In genomic region chr9:74951725-74952151, GRCh38 we compare ENCODE assay signal across 8 cellular contexts. TPM values are rescaled to one million over a fixed set of nuclear protein-coding genes. Genes with fewer than 3 reads are reported as not detected.
DNase-seq lines count a peak whose midpoint lies in the region; ATAC-seq and TF ChIP-seq lines count a peak whose summit lies in the region.

No MANE protein-coding gene starts in this region.

- peaks cover 14% of the 10 kb centered on the region for H3K4me1 Mint-ChIP-seq in activated T-cell treated with anti-CD3 and anti-CD28 coated beads, Interleukin-2, amount 50 U/mL, for 4 hours (ENCODE audit: low read depth)
- peaks cover 14 to 30% (median 20%) of the 10 kb centered on the region in 3 donors for H3K4me1 Mint-ChIP-seq in naive B cell

- no peaks in the 10 kb centered on the region for H3K9me3 ChIP-seq in esophagus squamous epithelium
- no peaks in the 10 kb centered on the region for H3K9me3 ChIP-seq in stomach smooth muscle (ENCODE audit: control insufficient read depth in 2 of 2, low read length in 2 of 2)

- 1% methylated on average over 19 to 28 of the region's 30 CpGs for WGBS in esophagus squamous epithelium, 2 donors

- peak overlapping the region; percentile 88 to 94 for H3K9ac ChIP-seq in stomach smooth muscle (ENCODE audit: low read length in 2 of 2)

- peaks cover 0 to 41% (median 4%) of the 10 kb centered on the region in 3 donors for H3K4me1 ChIP-seq in esophagus squamous epithelium
- H3K4me1 ChIP-seq in stomach smooth muscle (ENCODE audit: control insufficient read depth, insufficient read depth, low read length): peaks cover 3% of the 10 kb centered on the region

- intact Hi-C loops in esophagus squamous epithelium (cut with DNase I): no loop called here

- peak overlapping the region; percentile 90 to 97 (median 96) for H3K27ac Mint-ChIP-seq in naive B cell

- H3K4me3 ChIP-seq in esophagus squamous epithelium: peak overlapping the region; percentile 70 to 95 (median 82)
- H3K4me3 ChIP-seq in stomach smooth muscle (ENCODE audit: low read length in 2 of 2): peak overlapping the region; percentile 72 to 93

- no peaks in the 10 kb centered on the region for H3K9me3 Mint-ChIP-seq in activated T-cell treated with anti-CD3 and anti-CD28 coated beads, Interleukin-2, amount 50 U/mL, for 4 hours
- H3K9me3 Mint-ChIP-seq in naive B cell: no peaks in the 10 kb centered on the region

- peak; percentile 44 for DNase-seq in NCI-H2171 treated with DMSO at 0.1 percent for 48 hours (lab: John Stamatoyannopoulos, UW)
- DNase-seq in NCI-H2171 (lab: John Stamatoyannopoulos, UW): no peak
- DNase-seq in NCI-H748 (lab: John Stamatoyannopoulos, UW; ENCODE audit: unreplicated experiment): peak; percentile 60
- DNase-seq in activated T-cell treated with anti-CD3 and anti-CD28 coated beads, Interleukin-2, amount 50 U/mL, for 4 hours: peak; percentile 33
- DNase-seq in esophagus squamous epithelium (lab: John Stamatoyannopoulos, UW): peak; percentile 35
- peak; percentile 51 for DNase-seq in naive B cell

- H3K27me3 Mint-ChIP-seq in activated T-cell treated with anti-CD3 and anti-CD28 coated beads, Interleukin-2, amount 50 U/mL, for 4 hours (ENCODE audit: low read depth): no peaks in the 10 kb centered on the region
- no peaks in the 10 kb centered on the region for H3K27me3 Mint-ChIP-seq in naive B cell

- peak; percentile 36 for ATAC-seq in HG02973 (IDR thresholded peaks at IDR 0.05; ENCODE audit: unreplicated experiment)
- peak; percentile 42 to 46 for ATAC-seq in activated T-cell treated with anti-CD3 and anti-CD28 coated beads, Interleukin-2, amount 50 U/mL, for 4 hours
- ATAC-seq in naive B cell (ENCODE audit: low read depth in 2 of 2): peak; percentile 42

- TF ChIP-seq POLR2A in esophagus squamous epithelium (IDR thresholded peaks at IDR 0.05): no peak

- H3K27ac ChIP-seq in esophagus squamous epithelium (peak overlapping the region; percentile 93 to 98 (median 96)), stomach smooth muscle (ENCODE audit: low read length) (peak overlapping the region; percentile 93)

- no peaks in the 10 kb centered on the region for H3K27me3 ChIP-seq in esophagus squamous epithelium
- H3K27me3 ChIP-seq in stomach smooth muscle (ENCODE audit: control insufficient read depth in 1 of 2, insufficient read depth in 2 of 2, low read length in 2 of 2): no peaks in the 10 kb centered on the region

- H3K36me3 Mint-ChIP-seq in activated T-cell treated with anti-CD3 and anti-CD28 coated beads, Interleukin-2, amount 50 U/mL, for 4 hours (ENCODE audit: insufficient read depth): peaks cover 3% of the 10 kb centered on the region
- no peaks in the 10 kb centered on the region for H3K36me3 Mint-ChIP-seq in naive B cell

- no peak for TF ChIP-seq CTCF in esophagus squamous epithelium (IDR thresholded peaks at IDR 0.05)

- H3K36me3 ChIP-seq in esophagus squamous epithelium (no peaks in the 10 kb centered on the region), stomach smooth muscle (ENCODE audit: control insufficient read depth in 2 of 2, insufficient read depth in 2 of 2, low read length in 2 of 2) (no peaks in the 10 kb centered on the region)

- peak overlapping the region; percentile 97 for H3K4me3 Mint-ChIP-seq in activated T-cell treated with anti-CD3 and anti-CD28 coated beads, Interleukin-2, amount 50 U/mL, for 4 hours
- H3K4me3 Mint-ChIP-seq in naive B cell: peak overlapping the region; percentile 90 to 99 (median 96)

RNA-seq across cellular contexts. Expression of gene C9orf40, which starts 1.0 kb away (rescaled TPM):
- total RNA-seq in activated T-cell treated with anti-CD3 and anti-CD28 coated beads, Interleukin-2, amount 50 U/mL, for 4 hours: 10 to 100 TPM; 11.8 to 13.7 (median 13.5) TPM
- total RNA-seq in esophagus squamous epithelium: 1 to 10 TPM; 2.5 to 5.3 (median 4.1) TPM
- polyA plus RNA-seq in naive B cell (ENCODE audit: low read depth in 6 of 6): 1 to 10 TPM; 1.3 to 4.7 (median 3.8) TPM
